ENCODE assay signal across 18 cellular contexts in genomic region chr7:102403563-102403962, GRCh38. TPM values are rescaled to one million over a fixed set of nuclear protein-coding genes. Genes with fewer than 3 reads are reported as not detected.
DNase-seq lines count a peak whose midpoint lies in the region; ATAC-seq and TF ChIP-seq lines count a peak whose summit lies in the region.
"Had no signal": no experiment of that assay in that cellular context is flagged by ENCODE, and none has a peak within 500 bp of the region (broad histone marks: within the 10 kb centered on the region; RNA-seq: fewer than 3 reads in every experiment).

No MANE protein-coding gene starts in this region.

- H3K9me3 ChIP-seq in mesodermal cell (ENCODE audit: control insufficient read depth, low read length) (no peaks in the 10 kb centered on the region), thyroid gland (no peaks in the 10 kb centered on the region), Peyer's patch (no peaks in the 10 kb centered on the region)
- H3K9me3 ChIP-seq: SJCRH30 had no signal

- in situ Hi-C loops in G401 (cut with HindIII; ENCODE audit: low sequenced_read_pairs) = no loop called here

- H3K4me1 ChIP-seq in mesodermal cell (ENCODE audit: control insufficient read depth, insufficient read depth, low read length, poor library complexity, severe bottlenecking) = no peaks in the 10 kb centered on the region
- no peaks in the 10 kb centered on the region for H3K4me1 ChIP-seq in thyroid gland
- no peaks in the 10 kb centered on the region for H3K4me1 ChIP-seq in Peyer's patch
- H3K4me1 ChIP-seq: SJCRH30 had no signal

- H3K27me3 Mint-ChIP-seq in T-helper 1 cell treated with Interleukin-12 subunit alpha and Interleukin-12 subunit beta and Interleukin-4 antibody, amounts not matched to agents 30 μg/mL and 1 μg/mL, for 36 hours (ENCODE audit: low read depth) = no peaks in the 10 kb centered on the region
- no peaks in the 10 kb centered on the region for H3K27me3 Mint-ChIP-seq in activated T-helper 17 cell treated with anti-CD3 and anti-CD28 coated beads, Interleukin-2, amount 50 U/mL, for 72 hours

- no peak for DNase-seq in T-helper 1 cell
- peak; percentile 47 for DNase-seq in G401 (ENCODE audit: low spot score)
- no peak for DNase-seq in thyroid gland
- no peak for DNase-seq in Peyer's patch
- no peak for DNase-seq in HuH-7 (ENCODE audit: low spot score)
- DNase-seq: DMS153, Kasumi-1, NCI-H1930, NCI-H2171, NCI-H774, RPMI8226, SJCRH30 had no signal

- H3K27ac ChIP-seq in mesodermal cell (ENCODE audit: low read depth, low read length, severe bottlenecking) (peak overlapping the region; percentile 13), thyroid gland (no peak overlapping the region), Peyer's patch (no peak overlapping the region)
- H3K27ac ChIP-seq: SJCRH30 had no signal

- H3K36me3 Mint-ChIP-seq in T-helper 1 cell treated with Interleukin-12 subunit alpha and Interleukin-12 subunit beta and Interleukin-4 antibody, amounts not matched to agents 30 μg/mL and 1 μg/mL, for 36 hours (ENCODE audit: low read depth) = peaks cover 45% of the 10 kb centered on the region
- peaks cover 100% of the 10 kb centered on the region for H3K36me3 Mint-ChIP-seq in activated T-helper 17 cell treated with anti-CD3 and anti-CD28 coated beads, Interleukin-2, amount 50 U/mL, for 72 hours (ENCODE audit: low read depth)

- H3K36me3 ChIP-seq in mesodermal cell (ENCODE audit: control insufficient read depth, insufficient read depth, low read length) = peaks cover 95% of the 10 kb centered on the region
- H3K36me3 ChIP-seq in thyroid gland = peaks cover 55 to 70% of the 10 kb centered on the region in 2 donors
- H3K36me3 ChIP-seq in Peyer's patch = peaks cover 0 to 86% (median 0%) of the 10 kb centered on the region in 3 donors

- H3K4me3 ChIP-seq in mesodermal cell (ENCODE audit: extremely low read depth, insufficient read depth, low read length, poor library complexity, severe bottlenecking) (no peak overlapping the region), thyroid gland (replicated peaks in 1 of 3) (no peak overlapping the region), Peyer's patch (no peak overlapping the region)
- H3K4me3 ChIP-seq: SJCRH30 had no signal

- no peak for ATAC-seq in activated T-helper 17 cell treated with anti-CD3 and anti-CD28 coated beads, Interleukin-2, amount 50 U/mL, for 72 hours (replicated peaks)

- no peaks in the 10 kb centered on the region for H3K9me3 Mint-ChIP-seq in T-helper 1 cell treated with Interleukin-12 subunit alpha and Interleukin-12 subunit beta and Interleukin-4 antibody, amounts not matched to agents 30 μg/mL and 1 μg/mL, for 36 hours
- H3K9me3 Mint-ChIP-seq in activated T-helper 17 cell treated with anti-CD3 and anti-CD28 coated beads, Interleukin-2, amount 50 U/mL, for 72 hours = no peaks in the 10 kb centered on the region

- no peak for TF ChIP-seq POLR2A in thyroid gland (IDR thresholded peaks at IDR 0.05)
- no peak for TF ChIP-seq POLR2A in Peyer's patch (IDR thresholded peaks at IDR 0.05)

- H3K4me3 Mint-ChIP-seq in T-helper 1 cell treated with Interleukin-12 subunit alpha and Interleukin-12 subunit beta and Interleukin-4 antibody, amounts not matched to agents 30 μg/mL and 1 μg/mL, for 36 hours = no peak overlapping the region
- H3K4me3 Mint-ChIP-seq in activated T-helper 17 cell treated with anti-CD3 and anti-CD28 coated beads, Interleukin-2, amount 50 U/mL, for 72 hours = no peak overlapping the region

- H3K27me3 ChIP-seq in thyroid gland (no peaks in the 10 kb centered on the region), Peyer's patch (no peaks in the 10 kb centered on the region)
- H3K27me3 ChIP-seq: SJCRH30 had no signal

- 80 to 96% methylated on average over 1 to 2 of the region's 3 CpGs for WGBS in mesodermal cell (ENCODE audit: insufficient coverage in 2 of 2), 2 experiments
- WGBS in thyroid gland, 2 donors = 96 to 99% methylated on average over 3 of the region's 3 CpGs

- intact Hi-C loops in thyroid gland (cut with DNase I) = no loop called here

- TF ChIP-seq CTCF in thyroid gland (IDR thresholded peaks at IDR 0.05) (no peak), Peyer's patch (IDR thresholded peaks at IDR 0.05) (no peak)

- peaks cover 7% of the 10 kb centered on the region for H3K4me1 Mint-ChIP-seq in T-helper 1 cell treated with Interleukin-12 subunit alpha and Interleukin-12 subunit beta and Interleukin-4 antibody, amounts not matched to agents 30 μg/mL and 1 μg/mL, for 36 hours (ENCODE audit: low read depth)
- peaks cover 4% of the 10 kb centered on the region for H3K4me1 Mint-ChIP-seq in activated T-helper 17 cell treated with anti-CD3 and anti-CD28 coated beads, Interleukin-2, amount 50 U/mL, for 72 hours

- peak overlapping the region; percentile 49 for H3K27ac Mint-ChIP-seq in T-helper 1 cell treated with Interleukin-12 subunit alpha and Interleukin-12 subunit beta and Interleukin-4 antibody, amounts not matched to agents 30 μg/mL and 1 μg/mL, for 36 hours
- H3K27ac Mint-ChIP-seq in activated T-helper 17 cell treated with anti-CD3 and anti-CD28 coated beads, Interleukin-2, amount 50 U/mL, for 72 hours = peak overlapping the region; percentile 12

RNA-seq across cellular contexts. Expression of gene PRKRIP1, which starts 7.4 kb away (rescaled TPM):
- 25.2 and 25.9 TPM in 2 replicates for total RNA-seq in G401 (2014; rRNA removed; shearing (Covaris generic))
- 10 to 100 TPM; 41.7 to 76.6 TPM for total RNA-seq in activated T-helper 17 cell treated with anti-CD3 and anti-CD28 coated beads, Interleukin-2, amount 50 U/mL, for 72 hours
- polyA plus RNA-seq in mesodermal cell (2013, experiment 1 of 2) = 27.7 TPM
- polyA plus RNA-seq in mesodermal cell (2013, experiment 2 of 2) = 25.4 TPM
- total RNA-seq in thyroid gland = 10 to 100 TPM; 31.8 to 43.7 (median 37.7) TPM
- 10 to 100 TPM; 20.7 to 63.5 (median 38.2) TPM for total RNA-seq in Peyer's patch

RNA-seq across cellular contexts. Expression of gene ORAI2, which starts 29.8 kb away (rescaled TPM):
- 106 and 147 TPM in 2 replicates for total RNA-seq in G401 (2014; rRNA removed; shearing (Covaris generic))
- 10 to 100 TPM; 30.4 to 54.9 TPM for total RNA-seq in activated T-helper 17 cell treated with anti-CD3 and anti-CD28 coated beads, Interleukin-2, amount 50 U/mL, for 72 hours
- 42.3 TPM for polyA plus RNA-seq in mesodermal cell (2013, experiment 1 of 2)
- 36.6 TPM for polyA plus RNA-seq in mesodermal cell (2013, experiment 2 of 2)
- total RNA-seq in thyroid gland (100 to 1,000 TPM in 2 of 4 donors, 10 to 100 TPM in 2; 41.8 to 133 (median 81.4) TPM), Peyer's patch (10 to 100 TPM in 1 of 4 donors, 1 to 10 TPM in 3; 2.1 to 39.6 (median 4.2) TPM)

RNA-seq across cellular contexts. Expression of gene SPDYE6, which starts 47.3 kb away (rescaled TPM):
- not detected in 2 replicates for total RNA-seq in G401 (2014; rRNA removed; shearing (Covaris generic))
- total RNA-seq in activated T-helper 17 cell treated with anti-CD3 and anti-CD28 coated beads, Interleukin-2, amount 50 U/mL, for 72 hours = not detected
- not detected for polyA plus RNA-seq in mesodermal cell (2013, experiment 1 of 2)
- polyA plus RNA-seq in mesodermal cell (2013, experiment 2 of 2) = not detected
- not detected for total RNA-seq in thyroid gland
- total RNA-seq in Peyer's patch = not detected
- total RNA-seq: A172, H4, NCI-H460, SJCRH30 had no signal
